Comparison of ENCODE assay signal across 8 cellular contexts in genomic region chr10:28663576-28664368, GRCh38. TPM values are rescaled to one million over a fixed set of nuclear protein-coding genes. Genes with fewer than 3 reads are reported as not detected.
DNase-seq lines count a peak whose midpoint lies in the region; ATAC-seq and TF ChIP-seq lines count a peak whose summit lies in the region.

No MANE protein-coding gene starts in this region.

- H3K4me3 Mint-ChIP-seq in immature natural killer cell = no peak overlapping the region

- H3K27ac ChIP-seq in brain microvascular endothelial cell = peak overlapping the region; percentile 21

- DNase-seq in ACHN (peak; percentile 78), NCI-H2107 (lab: John Stamatoyannopoulos, UW) (peak; percentile 40), UCSD-AML1 (lab: John Stamatoyannopoulos, UW; ENCODE audit: unreplicated experiment) (peak; percentile 62), brain microvascular endothelial cell (peak; percentile 81), immature natural killer cell (peak; percentile 42 to 56 (median 55))
- peak; percentile 28 to 52 for DNase-seq in stimulated activated CD4-positive, alpha-beta T cell treated with anti-CD3 and anti-CD28 coated beads, Interleukin-12 subunit alpha, Interleukin-12 subunit beta, amount 100 ng/mL, for 24 hours (ENCODE audit: low read depth in 2 of 2)

- no peaks in the 10 kb centered on the region for H3K27me3 ChIP-seq in brain microvascular endothelial cell (replicated peaks)

- no peaks in the 10 kb centered on the region for H3K36me3 ChIP-seq in brain microvascular endothelial cell (replicated peaks)

- in situ Hi-C loops in ACHN (cut with HindIII; ENCODE audit: low pct_ligation_motif_present, low pct_unique_long_range_greater_than_20kb, low sequenced_read_pairs) = no loop called here
- in situ Hi-C loops in brain microvascular endothelial cell (cut with HindIII; ENCODE audit: low pct_ligation_motif_present, low sequenced_read_pairs) = no loop called here

- peak; percentile 99 for TF ChIP-seq CTCF in brain microvascular endothelial cell (IDR thresholded peaks at IDR 0.05; ENCODE audit: low read depth, low read length, missing control alignments)

- H3K27ac Mint-ChIP-seq in immature natural killer cell = no peak overlapping the region

- H3K4me3 ChIP-seq in brain microvascular endothelial cell (ENCODE audit: low read depth, low read length) = no peak overlapping the region

- peaks cover 5 to 8% of the 10 kb centered on the region in 2 donors for H3K4me1 Mint-ChIP-seq in immature natural killer cell

- peaks cover 4 to 32% (median 8%) of the 10 kb centered on the region in 3 donors for H3K27me3 Mint-ChIP-seq in immature natural killer cell (ENCODE audit: low read depth in 3 of 3)

- H3K36me3 Mint-ChIP-seq in immature natural killer cell = no peaks in the 10 kb centered on the region

- peak; percentile 92 for ATAC-seq in GM18517 (IDR thresholded peaks at IDR 0.05; ENCODE audit: unreplicated experiment)
- ATAC-seq in HG03025 (IDR thresholded peaks at IDR 0.05; ENCODE audit: low FRiP score, unreplicated experiment) = peak; percentile 61

- H3K9me3 Mint-ChIP-seq in immature natural killer cell = no peaks in the 10 kb centered on the region

RNA-seq across cellular contexts. Expression of gene BAMBI, which starts 13.5 kb away (rescaled TPM):
- polyA plus RNA-seq in immature natural killer cell = under 1 TPM in 2 of 3 donors, not detected in 1; 0.23 to 0.28 TPM
